Comparison of ENCODE assay signal across 19 cellular contexts in the genomic region with DNA sequence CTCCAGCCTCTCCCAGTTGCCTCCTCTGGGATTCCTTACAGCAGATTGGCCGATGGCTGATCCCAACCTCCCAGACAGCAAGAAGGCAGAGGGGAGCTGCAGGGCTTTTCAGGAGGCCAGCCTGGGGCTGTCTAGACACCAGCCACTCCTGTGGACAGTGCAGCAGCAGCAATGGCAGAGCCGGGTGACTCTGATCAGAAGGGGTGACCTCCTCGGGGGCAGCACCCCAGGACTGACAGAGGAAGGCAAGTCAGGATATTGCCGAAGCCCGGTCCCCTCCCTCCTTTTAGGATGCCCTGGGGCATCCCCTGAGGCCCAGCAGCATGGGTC.
DNase-seq lines count a peak whose midpoint lies in the region; ATAC-seq and TF ChIP-seq lines count a peak whose summit lies in the region.
"Had no signal": no experiment of that assay in that cellular context is flagged by ENCODE, and none has a peak within 500 bp of the region (broad histone marks: within the 10 kb centered on the region; RNA-seq: fewer than 3 reads in every experiment).

No MANE protein-coding gene starts in this region.

- H4K20me1 ChIP-seq in neural cell (ENCODE audit: insufficient read depth): no peaks in the 10 kb centered on the region

- H3K4me1 ChIP-seq in upper lobe of right lung: no peaks in the 10 kb centered on the region
- H3K4me1 ChIP-seq: SJSA1 had no signal

- H3K36me3 ChIP-seq in neural cell (ENCODE audit: insufficient read depth, low read length) (no peaks in the 10 kb centered on the region), upper lobe of right lung (no peaks in the 10 kb centered on the region)
- H3K36me3 ChIP-seq: MG63, SJSA1 had no signal

- TF ChIP-seq CTCF in coronary artery (IDR thresholded peaks at IDR 0.05): no peak
- TF ChIP-seq CTCF in neural cell (IDR thresholded peaks at IDR 0.05; ENCODE audit: poor library complexity, severe bottlenecking): no peak
- no peak for TF ChIP-seq CTCF in upper lobe of right lung (IDR thresholded peaks at IDR 0.05)

- H3K27ac ChIP-seq in coronary artery (no peak overlapping the region), neural cell (ENCODE audit: low read length) (peak overlapping the region; percentile 36), upper lobe of right lung (no peak overlapping the region)
- H3K27ac ChIP-seq: C4-2B, SJSA1 had no signal

- no peaks in the 10 kb centered on the region for H3F3A ChIP-seq in neural cell (ENCODE audit: insufficient read depth, low read length, poor library complexity, severe bottlenecking)

- H2AFZ ChIP-seq in neural cell (ENCODE audit: low read depth, low read length): no peak overlapping the region

- peak; percentile 22 for DNase-seq in activated CD8-positive, alpha-beta memory T cell treated with anti-CD3 and anti-CD28 coated beads, Interleukin-2, amount 50 U/mL, for 48 hours
- DNase-seq in activated CD8-positive, alpha-beta memory T cell treated with anti-CD3 and anti-CD28 coated beads, Interleukin-2, amount 50 U/mL, for 4 hours: no peak
- DNase-seq in coronary artery (ENCODE audit: low spot score) (peak; percentile 68), upper lobe of right lung (peak; percentile 39), NOMO-1 (lab: John Stamatoyannopoulos, UW; ENCODE audit: unreplicated experiment in 2 of 2) (no peak), NCI-H2196 treated with DMSO at 0.1 percent for 48 hours (lab: John Stamatoyannopoulos, UW; ENCODE audit: unreplicated experiment) (no peak)
- DNase-seq in activated effector memory CD4-positive, alpha-beta T cell treated with anti-CD3 and anti-CD28 coated beads, Interleukin-2, amount 50 U/mL, for 16 hours: no peak
- DNase-seq: EL, GF-D8, MG63, NCI-H1048, NCI-H1417 treated with DMSO at 0.1 percent for 48 hours, NCI-H187, NCI-H524, OCI-M1 had no signal

- no peak overlapping the region for H3K4me3 ChIP-seq in coronary artery
- H3K4me3 ChIP-seq in neural cell (ENCODE audit: low read length): peak overlapping the region; percentile 12
- H3K4me3 ChIP-seq in upper lobe of right lung: no peak overlapping the region
- H3K4me3 ChIP-seq: MG63, SJSA1 had no signal

- H3K27me3 ChIP-seq in neural cell (ENCODE audit: insufficient read depth, low read depth, low read length): no peaks in the 10 kb centered on the region
- no peaks in the 10 kb centered on the region for H3K27me3 ChIP-seq in upper lobe of right lung
- H3K27me3 ChIP-seq: MG63 had no signal

- H3K9me3 ChIP-seq in neural cell (ENCODE audit: low read length) (no peaks in the 10 kb centered on the region), upper lobe of right lung (no peaks in the 10 kb centered on the region)
- H3K9me3 ChIP-seq: MG63, SJSA1 had no signal

- no peak for ATAC-seq in upper lobe of right lung
- ATAC-seq: Right ventricle myocardium inferior had no signal

- H3K79me2 ChIP-seq in neural cell (replicated peaks; ENCODE audit: insufficient read depth, low read length): no peaks in the 10 kb centered on the region

- TF ChIP-seq EP300 in neural cell (conservative IDR thresholded peaks at IDR 0.05; ENCODE audit: poor library complexity, severe bottlenecking): no peak

- H3K9me2 ChIP-seq in neural cell (ENCODE audit: insufficient read depth, low read length): no peaks in the 10 kb centered on the region

- no peak for TF ChIP-seq RAD21 in neural cell (conservative IDR thresholded peaks at IDR 0.05)

- no peak overlapping the region for H3K9ac ChIP-seq in neural cell (ENCODE audit: low read length)

- no peak overlapping the region for H3K4me2 ChIP-seq in neural cell (ENCODE audit: low read length)

- intact Hi-C loops in upper lobe of right lung (cut with DNase I): no loop called here

TF ChIP-seq in neural cell, 6 proteins besides CTCF, POLR2A, EP300 and RAD21:
- no peak for TF ChIP-seq SMC3 (conservative IDR thresholded peaks at IDR 0.05; ENCODE audit: poor library complexity)
- no peak for TF ChIP-seq REST (IDR thresholded peaks at IDR 0.05; ENCODE audit: borderline replicate concordance)
- no peak for TF ChIP-seq POLR2AphosphoS5 (IDR thresholded peaks at IDR 0.05)
- no peak for TF ChIP-seq TAF1 (IDR thresholded peaks at IDR 0.05; ENCODE audit: low read depth)
- no peak for TF ChIP-seq EZH2 (IDR thresholded peaks at IDR 0.05; ENCODE audit: borderline replicate concordance, insufficient read depth, low read length, poor library complexity, severe bottlenecking)
- no peak for TF ChIP-seq MXI1 (conservative IDR thresholded peaks at IDR 0.05; ENCODE audit: poor library complexity, severe bottlenecking)

Comparison
In these comparisons a context has a peak if more than half of its experiments do, and no peak if none do; other contexts are left out.
1. DNase-seq: peak in activated CD8-positive, alpha-beta memory T cell treated with anti-CD3 and anti-CD28 coated beads, Interleukin-2, amount 50 U/mL, for 48 hours (single experiment), coronary artery (single experiment) and upper lobe of right lung (single experiment); none in activated CD8-positive, alpha-beta memory T cell treated with anti-CD3 and anti-CD28 coated beads, Interleukin-2, amount 50 U/mL, for 4 hours (single experiment), NOMO-1 (0 of 2), activated effector memory CD4-positive, alpha-beta T cell treated with anti-CD3 and anti-CD28 coated beads, Interleukin-2, amount 50 U/mL, for 16 hours (single experiment) and NCI-H2196 treated with DMSO at 0.1 percent for 48 hours (single experiment).